ENCODE assay signal across 8 cellular contexts in genomic region chr15:40398413-40398873, GRCh38. TPM values are rescaled to one million over a fixed set of nuclear protein-coding genes. Genes with fewer than 3 reads are reported as not detected.
DNase-seq lines count a peak whose midpoint lies in the region; ATAC-seq and TF ChIP-seq lines count a peak whose summit lies in the region.

No MANE protein-coding gene starts in this region.

- H3K4me1 Mint-ChIP-seq in activated naive CD4-positive, alpha-beta T cell treated with anti-CD3 and anti-CD28 coated beads for 36 hours (ENCODE audit: low read depth) = peaks cover 21% of the 10 kb centered on the region
- peaks cover 23% of the 10 kb centered on the region for H3K4me1 Mint-ChIP-seq in T-helper 2 cell treated with Interferon-gamma antibody and Interleukin-4, amounts not matched to agents 5 μg/mL and 100 μg/mL, for 36 hours (ENCODE audit: low read depth)

- peak; percentile 51 for DNase-seq in activated naive CD4-positive, alpha-beta T cell treated with anti-CD3 and anti-CD28 coated beads for 36 hours
- DNase-seq in activated naive CD4-positive, alpha-beta T cell treated with anti-CD3 and anti-CD28 coated beads, Interleukin-2, amount 50 U/mL, for 16 hours = no peak
- DNase-seq in T-helper 2 cell treated with Interferon-gamma antibody and Interleukin-4, amounts not matched to agents 5 μg/mL and 100 μg/mL, for 36 hours (ENCODE audit: low spot score) = peak; percentile 47
- no peak for DNase-seq in ovary
- DNase-seq in NCI-H774 (lab: John Stamatoyannopoulos, UW) = no peak

- H3K36me3 ChIP-seq in thymus (ENCODE audit: control insufficient read depth, insufficient read depth) = peaks cover 17% of the 10 kb centered on the region
- H3K36me3 ChIP-seq in ovary = no peaks in the 10 kb centered on the region

- no peaks in the 10 kb centered on the region for H3K9me3 Mint-ChIP-seq in activated naive CD4-positive, alpha-beta T cell treated with anti-CD3 and anti-CD28 coated beads for 36 hours
- no peaks in the 10 kb centered on the region for H3K9me3 Mint-ChIP-seq in T-helper 2 cell treated with Interferon-gamma antibody and Interleukin-4, amounts not matched to agents 5 μg/mL and 100 μg/mL, for 36 hours

- H3K36me3 Mint-ChIP-seq in activated naive CD4-positive, alpha-beta T cell treated with anti-CD3 and anti-CD28 coated beads for 36 hours (ENCODE audit: low read depth) = peaks cover 7% of the 10 kb centered on the region
- H3K36me3 Mint-ChIP-seq in T-helper 2 cell treated with Interferon-gamma antibody and Interleukin-4, amounts not matched to agents 5 μg/mL and 100 μg/mL, for 36 hours (ENCODE audit: low read depth) = peaks cover 21% of the 10 kb centered on the region

- no peak for TF ChIP-seq CTCF in ovary (IDR thresholded peaks at IDR 0.05)

- H3K27me3 Mint-ChIP-seq in activated naive CD4-positive, alpha-beta T cell treated with anti-CD3 and anti-CD28 coated beads for 36 hours (ENCODE audit: low read depth) = no peaks in the 10 kb centered on the region
- no peaks in the 10 kb centered on the region for H3K27me3 Mint-ChIP-seq in T-helper 2 cell treated with Interferon-gamma antibody and Interleukin-4, amounts not matched to agents 5 μg/mL and 100 μg/mL, for 36 hours (ENCODE audit: low read depth)

- intact Hi-C loops in activated naive CD4-positive, alpha-beta T cell treated with anti-CD3 and anti-CD28 coated beads for 36 hours (cut with micrococcal nuclease) = loop anchor here (1.0 kb wide), 1 partner anchor 11 kb away; no protein-coding TSS in a partner anchor
- intact Hi-C loops in ovary (cut with DNase I) = no loop called here

- CTCF ChIA-PET in activated naive CD4-positive, alpha-beta T cell treated with anti-CD3 and anti-CD28 coated beads for 36 hours (lab: Charles Lee) = interaction anchor here (1.0 to 3.6 kb wide), 11 partner anchors 10 to 125 kb away, joined by 3 to 17 read pairs (median 4); partner anchors contain the start of gene KNSTRN

- peak overlapping the region; percentile 3 for H3K27ac Mint-ChIP-seq in activated naive CD4-positive, alpha-beta T cell treated with anti-CD3 and anti-CD28 coated beads for 36 hours
- H3K27ac Mint-ChIP-seq in T-helper 2 cell treated with Interferon-gamma antibody and Interleukin-4, amounts not matched to agents 5 μg/mL and 100 μg/mL, for 36 hours = peak overlapping the region; percentile 52

- H3K4me3 ChIP-seq in thymus (ENCODE audit: low read length) (no peak overlapping the region), ovary (no peak overlapping the region)

- TF ChIP-seq POLR2A in ovary (IDR thresholded peaks at IDR 0.05) = no peak

- H3K9me3 ChIP-seq in thymus (ENCODE audit: control insufficient read depth) (no peaks in the 10 kb centered on the region), ovary (no peaks in the 10 kb centered on the region)

- WGBS in thymus = 5% methylated on average over 4 of the region's 4 CpGs
- WGBS in ovary, 3 donors = 70 to 79% (median 78%) methylated on average over 4 of the region's 4 CpGs

- H3K27ac ChIP-seq in thymus (ENCODE audit: low read depth) (peak overlapping the region; percentile 4), ovary (no peak overlapping the region)

- H3K4me3 Mint-ChIP-seq in activated naive CD4-positive, alpha-beta T cell treated with anti-CD3 and anti-CD28 coated beads for 36 hours = no peak overlapping the region
- H3K4me3 Mint-ChIP-seq in T-helper 2 cell treated with Interferon-gamma antibody and Interleukin-4, amounts not matched to agents 5 μg/mL and 100 μg/mL, for 36 hours = peak overlapping the region; percentile 79

- ATAC-seq in HG03066 (IDR thresholded peaks at IDR 0.05; ENCODE audit: low read depth, unreplicated experiment) = peak; percentile 80
- ATAC-seq in HG03025 (IDR thresholded peaks at IDR 0.05; ENCODE audit: low FRiP score, unreplicated experiment) = no peak

- H3K4me1 ChIP-seq in thymus (ENCODE audit: control insufficient read depth, insufficient read depth, low read length) (peaks cover 3% of the 10 kb centered on the region), ovary (ENCODE audit: insufficient read depth) (no peaks in the 10 kb centered on the region)

- TF ChIP-seq EP300 in ovary (IDR thresholded peaks at IDR 0.05) = no peak

- H3K27me3 ChIP-seq in thymus (ENCODE audit: control insufficient read depth, insufficient read depth) (no peaks in the 10 kb centered on the region), ovary (no peaks in the 10 kb centered on the region)

RNA-seq across cellular contexts. Expression of gene IVD, which starts 7.2 kb away (rescaled TPM):
- total RNA-seq in activated naive CD4-positive, alpha-beta T cell treated with anti-CD3 and anti-CD28 coated beads for 36 hours = 10 to 100 TPM; 33.1 to 34.1 TPM
- polyA plus RNA-seq in thymus = 28.3 TPM
- total RNA-seq in ovary = 100 to 1,000 TPM in 1 of 7 donors, 10 to 100 TPM in 6; 51.5 to 105 (median 91.7) TPM
- 10 to 100 TPM; 53.2 to 98.4 TPM for polyA plus RNA-seq in ovary

RNA-seq across cellular contexts. Expression of gene KNSTRN, which starts 15.9 kb away (rescaled TPM):
- 10 to 100 TPM; 60.7 to 62.1 TPM for total RNA-seq in activated naive CD4-positive, alpha-beta T cell treated with anti-CD3 and anti-CD28 coated beads for 36 hours
- polyA plus RNA-seq in thymus (12.5 TPM), ovary (10 to 100 TPM in 1 of 2 donors, 1 to 10 TPM in 1; 5.8 to 10.7 TPM)
- total RNA-seq in ovary = 1 to 10 TPM; 6.0 to 7.9 (median 6.6) TPM

RNA-seq across cellular contexts. Expression of gene DISP2, which starts 40.4 kb away (rescaled TPM):
- under 1 TPM in 1 of 2 experiments, not detected in 1; 0.02 TPM for total RNA-seq in activated naive CD4-positive, alpha-beta T cell treated with anti-CD3 and anti-CD28 coated beads for 36 hours
- 0.55 TPM for polyA plus RNA-seq in thymus
- total RNA-seq in ovary = 10 to 100 TPM in 1 of 7 donors, 1 to 10 TPM in 3, under 1 TPM in 1, not detected in 2; 0.48 to 12.9 (median 1.5) TPM
- 1 to 10 TPM; 2.3 to 8.2 TPM for polyA plus RNA-seq in ovary

RNA-seq across cellular contexts. Expression of gene BAHD1, which starts 42.3 kb away (rescaled TPM):
- 10 to 100 TPM in 1 of 2 experiments, 1 to 10 TPM in 1; 9.9 to 11.7 TPM for total RNA-seq in activated naive CD4-positive, alpha-beta T cell treated with anti-CD3 and anti-CD28 coated beads for 36 hours
- 19.1 TPM for polyA plus RNA-seq in thymus
- 10 to 100 TPM; 16.0 to 67.3 (median 45.7) TPM for total RNA-seq in ovary
- polyA plus RNA-seq in ovary = 10 to 100 TPM; 14.8 to 21.2 TPM

RNA-seq across cellular contexts. Expression of gene PHGR1, which starts 47.6 kb away (rescaled TPM):
- not detected for total RNA-seq in activated naive CD4-positive, alpha-beta T cell treated with anti-CD3 and anti-CD28 coated beads for 36 hours
- polyA plus RNA-seq in thymus (4.5 TPM), ovary (under 1 TPM in 1 of 2 donors, not detected in 1; 0.96 TPM)
- 1 to 10 TPM in 1 of 7 donors, not detected in 6; 4.5 TPM for total RNA-seq in ovary

Comparison
In these comparisons a context has a peak if more than half of its experiments do, and no peak if none do; other contexts are left out.
1. DNase-seq: peak in activated naive CD4-positive, alpha-beta T cell treated with anti-CD3 and anti-CD28 coated beads for 36 hours (single experiment) and T-helper 2 cell treated with Interferon-gamma antibody and Interleukin-4, amounts not matched to agents 5 μg/mL and 100 μg/mL, for 36 hours (single experiment); none in activated naive CD4-positive, alpha-beta T cell treated with anti-CD3 and anti-CD28 coated beads, Interleukin-2, amount 50 U/mL, for 16 hours (single experiment), ovary (0 of 5) and NCI-H774 (single experiment).
2. RNA of gene KNSTRN, which starts 15.9 kb away (total RNA-seq): 60.7 to 62.1 TPM in activated naive CD4-positive, alpha-beta T cell treated with anti-CD3 and anti-CD28 coated beads for 36 hours; 6.0 to 7.9 TPM in ovary; every median in the first group is over 4 times any median in the second.